In genomic region chr2:85400023-85400422, GRCh38 we compare ENCODE assay signal across 11 cellular contexts.
DNase-seq lines count a peak whose midpoint lies in the region; ATAC-seq and TF ChIP-seq lines count a peak whose summit lies in the region.
"Had no signal": no experiment of that assay in that cellular context is flagged by ENCODE, and none has a peak within 500 bp of the region (broad histone marks: within the 10 kb centered on the region; RNA-seq: fewer than 3 reads in every experiment).

No MANE protein-coding gene starts in this region.

- H3K9me3 Mint-ChIP-seq in activated naive CD4-positive, alpha-beta T cell treated with anti-CD3 and anti-CD28 coated beads, Interleukin-2, amount 10 ng/mL, durations not matched to agents 7 days and 5 days: peaks cover 10% of the 10 kb centered on the region

- no peak overlapping the region for H3K4me3 Mint-ChIP-seq in activated naive CD4-positive, alpha-beta T cell treated with anti-CD3 and anti-CD28 coated beads, Interleukin-2, amount 10 ng/mL, durations not matched to agents 7 days and 5 days

- CTCF ChIA-PET in activated naive CD4-positive, alpha-beta T cell treated with anti-CD3 and anti-CD28 coated beads, Interleukin-2, amount 10 ng/mL, durations not matched to agents 7 days and 5 days (lab: Charles Lee): no interaction called here

- ATAC-seq in HG02938 (IDR thresholded peaks at IDR 0.05; ENCODE audit: unreplicated experiment) (no peak), GM18505 (IDR thresholded peaks at IDR 0.05; ENCODE audit: unreplicated experiment) (no peak)
- ATAC-seq: A549 had no signal

- H3K27ac Mint-ChIP-seq in activated naive CD4-positive, alpha-beta T cell treated with anti-CD3 and anti-CD28 coated beads, Interleukin-2, amount 10 ng/mL, durations not matched to agents 7 days and 5 days: no peak overlapping the region

- no peak for TF ChIP-seq POLR2A in GM18505 (IDR thresholded peaks at IDR 0.05; ENCODE audit: borderline replicate concordance, extremely low read depth, insufficient read depth, insufficient read length)

- no peaks in the 10 kb centered on the region for H3K27me3 Mint-ChIP-seq in activated naive CD4-positive, alpha-beta T cell treated with anti-CD3 and anti-CD28 coated beads, Interleukin-2, amount 10 ng/mL, durations not matched to agents 7 days and 5 days

- H3K36me3 Mint-ChIP-seq in activated naive CD4-positive, alpha-beta T cell treated with anti-CD3 and anti-CD28 coated beads, Interleukin-2, amount 10 ng/mL, durations not matched to agents 7 days and 5 days: peaks cover 62% of the 10 kb centered on the region

- peaks cover 15% of the 10 kb centered on the region for H3K4me1 Mint-ChIP-seq in activated naive CD4-positive, alpha-beta T cell treated with anti-CD3 and anti-CD28 coated beads, Interleukin-2, amount 10 ng/mL, durations not matched to agents 7 days and 5 days

- DNase-seq in activated naive CD4-positive, alpha-beta T cell treated with anti-CD3 and anti-CD28 coated beads, Interleukin-2, amount 10 ng/mL, durations not matched to agents 7 days and 5 days: peak; percentile 7
- no peak for DNase-seq in activated naive CD4-positive, alpha-beta T cell treated with Interleukin-2 at 50 U/mL for 16 hours
- peak; percentile 62 for DNase-seq in NCI-H2029 (lab: John Stamatoyannopoulos, UW)
- peak; percentile 25 for DNase-seq in islet precursor cell
- no peak for DNase-seq in SW 1271 (lab: John Stamatoyannopoulos, UW)
- DNase-seq: NCI-H1048, NCI-H1694, NCI-H774 had no signal

Comparison
In these comparisons a context has a peak if more than half of its experiments do, and no peak if none do; other contexts are left out.
1. DNase-seq: peak in activated naive CD4-positive, alpha-beta T cell treated with anti-CD3 and anti-CD28 coated beads, Interleukin-2, amount 10 ng/mL, durations not matched to agents 7 days and 5 days (single experiment), NCI-H2029 (single experiment) and islet precursor cell (single experiment); none in activated naive CD4-positive, alpha-beta T cell treated with Interleukin-2 at 50 U/mL for 16 hours (single experiment) and SW 1271 (0 of 2).